In genomic region chr7:221996-222715, GRCh38 we compare ENCODE assay signal across 29 cellular contexts. TPM values are rescaled to one million over a fixed set of nuclear protein-coding genes. Genes with fewer than 3 reads are reported as not detected.
DNase-seq lines count a peak whose midpoint lies in the region; ATAC-seq and TF ChIP-seq lines count a peak whose summit lies in the region.
"Had no signal": no experiment of that assay in that cellular context is flagged by ENCODE, and none has a peak within 500 bp of the region (broad histone marks: within the 10 kb centered on the region; RNA-seq: fewer than 3 reads in every experiment).

No MANE protein-coding gene starts in this region.

- H3K4me3 Mint-ChIP-seq in activated naive CD8-positive, alpha-beta T cell treated with anti-CD3 and anti-CD28 coated beads, Interleukin-2, amount 50 U/mL, for 24 hours: no peak overlapping the region
- no peak overlapping the region for H3K4me3 Mint-ChIP-seq in activated naive CD8-positive, alpha-beta T cell treated with anti-CD3 and anti-CD28 coated beads for 36 hours
- H3K4me3 Mint-ChIP-seq: activated CD4-positive, alpha-beta T cell treated with anti-CD3 and anti-CD28 coated beads for 36 hours; CD4-positive, CD25-positive, alpha-beta regulatory T cell had no signal

- H3K36me3 ChIP-seq in aorta (ENCODE audit: control insufficient read depth in 1 of 2, insufficient read depth in 2 of 2, low read length in 1 of 2): no peaks in the 10 kb centered on the region

- H3K9me3 Mint-ChIP-seq in activated naive CD8-positive, alpha-beta T cell treated with anti-CD3 and anti-CD28 coated beads, Interleukin-2, amount 50 U/mL, for 24 hours: no peaks in the 10 kb centered on the region
- H3K9me3 Mint-ChIP-seq in activated naive CD8-positive, alpha-beta T cell treated with anti-CD3 and anti-CD28 coated beads for 36 hours: no peaks in the 10 kb centered on the region

- H3K9me3 ChIP-seq in aorta (ENCODE audit: control insufficient read depth, low read length): no peaks in the 10 kb centered on the region
- H3K9me3 ChIP-seq: body of pancreas, heart right ventricle, lower lobe of right lung, mucosa of descending colon, spleen, suprapubic skin had no signal

- no peak overlapping the region for H3K27ac Mint-ChIP-seq in activated naive CD8-positive, alpha-beta T cell treated with anti-CD3 and anti-CD28 coated beads, Interleukin-2, amount 50 U/mL, for 24 hours
- no peak overlapping the region for H3K27ac Mint-ChIP-seq in activated naive CD8-positive, alpha-beta T cell treated with anti-CD3 and anti-CD28 coated beads for 36 hours
- H3K27ac Mint-ChIP-seq: activated CD4-positive, alpha-beta T cell treated with anti-CD3 and anti-CD28 coated beads for 36 hours had no signal

- ATAC-seq in activated naive CD8-positive, alpha-beta T cell treated with anti-CD3 and anti-CD28 coated beads, Interleukin-2, amount 50 U/mL, for 24 hours: peak; percentile 24
- ATAC-seq in foreskin keratinocyte (peak; percentile 6), aorta (ENCODE audit: low FRiP score) (peak; percentile 26), GM21723 (IDR thresholded peaks at IDR 0.05; ENCODE audit: unreplicated experiment) (no peak)
- ATAC-seq: activated CD4-positive, alpha-beta T cell treated with anti-CD3 and anti-CD28 coated beads for 36 hours; body of pancreas; K562; lower lobe of right lung had no signal

- 59 to 70% methylated on average over 12 to 14 of the region's 14 CpGs for WGBS in aorta, 2 donors

- CTCF ChIA-PET in RWPE1 (lab: Yijun Ruan, JAX): no interaction called here

- H3K27ac ChIP-seq in RWPE1 (peak overlapping the region; percentile 66), foreskin keratinocyte (no peak overlapping the region), aorta (ENCODE audit: low read depth in 1 of 2, low read length in 2 of 2) (no peak overlapping the region)
- H3K27ac ChIP-seq: body of pancreas, heart right ventricle, lower lobe of right lung, parathyroid adenoma, spleen, suprapubic skin had no signal

- DNase-seq in activated naive CD8-positive, alpha-beta T cell treated with anti-CD3 and anti-CD28 coated beads, Interleukin-2, amount 50 U/mL, for 24 hours: no peak
- DNase-seq in activated naive CD8-positive, alpha-beta T cell treated with anti-CD3 and anti-CD28 coated beads for 36 hours: no peak
- DNase-seq in RWPE1 (ENCODE audit: low spot score) (no peak), foreskin keratinocyte (no peak), aorta (no peak), GM13977 (ENCODE audit: low spot score) (no peak), HuH-7 (ENCODE audit: low spot score) (no peak)
- DNase-seq: 8988T; activated CD4-positive, alpha-beta T cell treated with anti-CD3 and anti-CD28 coated beads for 36 hours; activated effector memory CD4-positive, alpha-beta T cell treated with anti-CD3 and anti-CD28 coated beads, Interleukin-2, amount 50 U/mL, for 16 hours; activated T-cell treated with anti-CD3 and anti-CD28 coated beads for 4 hours; body of pancreas; CD4-positive, CD25-positive, alpha-beta regulatory T cell; effector CD4-positive, alpha-beta T cell; erythroblast; kidney glomerular epithelial cell; lower lobe of right lung; mucosa of descending colon; NCI-H1105 treated with DMSO at 0.1 percent for 48 hours; NCI-H2081; NCI-H446; NCI-H82; spleen had no signal

- H3K4me1 Mint-ChIP-seq in activated naive CD8-positive, alpha-beta T cell treated with anti-CD3 and anti-CD28 coated beads, Interleukin-2, amount 50 U/mL, for 24 hours: no peaks in the 10 kb centered on the region
- H3K4me1 Mint-ChIP-seq in activated naive CD8-positive, alpha-beta T cell treated with anti-CD3 and anti-CD28 coated beads for 36 hours: no peaks in the 10 kb centered on the region
- H3K4me1 Mint-ChIP-seq: activated CD4-positive, alpha-beta T cell treated with anti-CD3 and anti-CD28 coated beads for 36 hours; CD4-positive, CD25-positive, alpha-beta regulatory T cell had no signal

- in situ Hi-C loops in GM13977 (cut with MboI; ENCODE audit: low pct_unique_long_range_greater_than_20kb, low sequenced_read_pairs, unreplicated experiment): no loop called here

- TF ChIP-seq CTCF in RWPE1 (conservative IDR thresholded peaks at IDR 0.05; ENCODE audit: low read depth) (no peak), foreskin keratinocyte (conservative IDR thresholded peaks at IDR 0.05) (no peak), GM13977 (IDR thresholded peaks at IDR 0.05; ENCODE audit: extremely low read depth, insufficient read depth, missing control alignments) (no peak)

- no peaks in the 10 kb centered on the region for H3K36me3 Mint-ChIP-seq in activated naive CD8-positive, alpha-beta T cell treated with anti-CD3 and anti-CD28 coated beads, Interleukin-2, amount 50 U/mL, for 24 hours (ENCODE audit: low read depth)
- no peaks in the 10 kb centered on the region for H3K36me3 Mint-ChIP-seq in activated naive CD8-positive, alpha-beta T cell treated with anti-CD3 and anti-CD28 coated beads for 36 hours
- H3K36me3 Mint-ChIP-seq: CD4-positive, CD25-positive, alpha-beta regulatory T cell had no signal

- H3K27me3 ChIP-seq in foreskin keratinocyte (no peaks in the 10 kb centered on the region), aorta (ENCODE audit: control insufficient read depth in 1 of 2, insufficient read depth in 2 of 2, low read length in 1 of 2) (no peaks in the 10 kb centered on the region)
- H3K27me3 ChIP-seq: body of pancreas, heart right ventricle, suprapubic skin had no signal

- no peaks in the 10 kb centered on the region for H3K27me3 Mint-ChIP-seq in activated naive CD8-positive, alpha-beta T cell treated with anti-CD3 and anti-CD28 coated beads, Interleukin-2, amount 50 U/mL, for 24 hours
- H3K27me3 Mint-ChIP-seq in activated naive CD8-positive, alpha-beta T cell treated with anti-CD3 and anti-CD28 coated beads for 36 hours: no peaks in the 10 kb centered on the region
- H3K27me3 Mint-ChIP-seq: activated CD4-positive, alpha-beta T cell treated with anti-CD3 and anti-CD28 coated beads for 36 hours; CD4-positive, CD25-positive, alpha-beta regulatory T cell had no signal

- H3K4me3 ChIP-seq in aorta (ENCODE audit: low read length in 2 of 2): no peak overlapping the region
- H3K4me3 ChIP-seq: body of pancreas, heart right ventricle, K562, lower lobe of right lung, mucosa of descending colon, spleen, suprapubic skin had no signal

- no peaks in the 10 kb centered on the region for H3K4me1 ChIP-seq in foreskin keratinocyte
- no peaks in the 10 kb centered on the region for H3K4me1 ChIP-seq in aorta (ENCODE audit: control insufficient read depth in 1 of 2, insufficient read depth in 2 of 2, low read length in 2 of 2)
- H3K4me1 ChIP-seq: parathyroid adenoma had no signal

- intact Hi-C loops in aorta (cut with DNase I): no loop called here

- POLR2A ChIA-PET in RWPE1 (lab: Yijun Ruan, JAX; ENCODE audit: low non-redundant PET): no interaction called here

RNA-seq across cellular contexts. Expression of gene FAM20C, which starts 29.8 kb away (rescaled TPM):
- total RNA-seq in activated naive CD8-positive, alpha-beta T cell treated with anti-CD3 and anti-CD28 coated beads for 36 hours: 1 to 10 TPM; 1.1 TPM
- total RNA-seq in foreskin keratinocyte (17.5 and 18.2 TPM in 2 replicates), aorta (100 to 1,000 TPM in 1 of 2 donors, 10 to 100 TPM in 1; 88.3 to 104 TPM)
- polyA plus RNA-seq in foreskin keratinocyte (20.6 and 22.9 TPM in 2 replicates), aorta (10 to 100 TPM; 11.3 to 26.6 TPM)
- total RNA-seq: CD4-positive, CD25-positive, alpha-beta regulatory T cell; HT-29 had no signal
- polyA plus RNA-seq: CD4-positive, CD25-positive, alpha-beta regulatory T cell; K562 had no signal
